17 cellular contexts compared by ENCODE assay signal in the genomic region with DNA sequence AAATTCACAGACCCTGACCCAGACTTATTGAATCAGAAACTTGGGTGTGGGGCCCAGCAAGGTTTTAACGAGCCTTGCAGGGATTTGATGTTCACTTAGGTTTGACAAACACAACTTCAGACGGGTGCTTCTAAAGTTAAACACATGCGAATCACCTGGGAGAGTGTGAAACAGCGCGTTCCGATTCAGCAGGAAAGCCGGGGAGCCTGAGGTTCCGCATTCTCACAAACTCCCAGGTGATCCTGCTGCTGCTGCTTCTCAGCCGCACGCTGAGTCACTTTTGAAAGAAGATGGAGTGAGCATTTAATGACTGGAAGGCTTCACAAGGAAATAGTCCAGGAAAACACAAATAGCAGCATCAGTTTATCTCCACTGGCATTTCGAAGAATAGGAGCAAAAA. TPM values are rescaled to one million over a fixed set of nuclear protein-coding genes. Genes with fewer than 3 reads are reported as not detected.
DNase-seq lines count a peak whose midpoint lies in the region; ATAC-seq, FAIRE-seq and TF ChIP-seq lines count a peak whose summit lies in the region.
"Had no signal": no experiment of that assay in that cellular context is flagged by ENCODE, and none has a peak within 500 bp of the region (broad histone marks: within the 10 kb centered on the region; RNA-seq: fewer than 3 reads in every experiment).

No MANE protein-coding gene starts in this region.

- H3K27me3 Mint-ChIP-seq in GM23338 (ENCODE audit: insufficient read depth, low read depth, poor library complexity) (peaks cover 6% of the 10 kb centered on the region), endodermal cell (ENCODE audit: insufficient read depth) (peaks cover 9% of the 10 kb centered on the region)

- TF ChIP-seq CTCF in GM23338 (conservative IDR thresholded peaks at IDR 0.05; ENCODE audit: low read depth in 2 of 2) (no peak), MM.1S (IDR thresholded peaks at IDR 0.05; ENCODE audit: low read length) (no peak), endodermal cell (conservative IDR thresholded peaks at IDR 0.05) (no peak)

- ATAC-seq in GM23338, result peak; percentile 36; the same call in 1 of the 3 replicates
- ATAC-seq: K562 had no signal

- no peaks in the 10 kb centered on the region for H3K27me3 ChIP-seq in GM23338 (ENCODE audit: insufficient read depth)
- no peaks in the 10 kb centered on the region for H3K27me3 ChIP-seq in MM.1S (replicated peaks; ENCODE audit: insufficient read depth, low read length)
- no peaks in the 10 kb centered on the region for H3K27me3 ChIP-seq in endodermal cell (ENCODE audit: control insufficient read depth, insufficient read depth, low read length, poor library complexity, severe bottlenecking)
- H3K27me3 ChIP-seq: Peyer's patch, SJSA1 had no signal

- no peak for TF ChIP-seq POLR2A in GM12891 (IDR thresholded peaks at IDR 0.05; ENCODE audit: low read depth, low read length)

- no peaks in the 10 kb centered on the region for H3K4me1 ChIP-seq in GM23338 (ENCODE audit: insufficient read depth)
- H3K4me1 ChIP-seq in MM.1S (ENCODE audit: low read length), result peaks cover 32% of the 10 kb centered on the region
- H3K4me1 ChIP-seq in endodermal cell (ENCODE audit: control insufficient read depth, insufficient read depth, low read length), result peaks cover 8% of the 10 kb centered on the region
- H3K4me1 ChIP-seq: BE2C, Peyer's patch, SJSA1 had no signal

- H3K79me2 ChIP-seq in GM23338 (replicated peaks; ENCODE audit: insufficient read depth) (no peaks in the 10 kb centered on the region), MM.1S (ENCODE audit: low read length) (no peaks in the 10 kb centered on the region)

- H3K9me2 ChIP-seq in GM23338 (ENCODE audit: insufficient read depth) (no peaks in the 10 kb centered on the region), MM.1S (replicated peaks; ENCODE audit: insufficient read depth, low read length) (no peaks in the 10 kb centered on the region)

- H3K4me3 Mint-ChIP-seq in GM23338, result no peak overlapping the region
- H3K4me3 Mint-ChIP-seq in endodermal cell, result no peak overlapping the region

- H3K36me3 ChIP-seq in GM23338 (ENCODE audit: insufficient read depth) (no peaks in the 10 kb centered on the region), MM.1S (replicated peaks; ENCODE audit: insufficient read depth, low read length) (no peaks in the 10 kb centered on the region), endodermal cell (ENCODE audit: control insufficient read depth, insufficient read depth, low read length) (peaks cover 4% of the 10 kb centered on the region)
- H3K36me3 ChIP-seq: BE2C, Peyer's patch, SJSA1 had no signal

- H2AFZ ChIP-seq in GM23338 (no peak overlapping the region), MM.1S (ENCODE audit: low read length) (no peak overlapping the region)

- no peak overlapping the region for H3K27ac ChIP-seq in GM23338 (ENCODE audit: low read depth)
- H3K27ac ChIP-seq in MM.1S (ENCODE audit: low read length), result peak overlapping the region; percentile 42; the same call in 1 of the 2 replicates
- H3K27ac ChIP-seq in endodermal cell (ENCODE audit: low read depth, low read length), result no peak overlapping the region
- H3K27ac ChIP-seq: Peyer's patch, SJSA1 had no signal

- FAIRE-seq in GM12891 (lab: Jason Lieb, UNC), result no peak
- FAIRE-seq: H54, K562 had no signal

- H3F3A ChIP-seq in GM23338 (replicated peaks; ENCODE audit: low read depth) (no peaks in the 10 kb centered on the region), MM.1S (ENCODE audit: insufficient read depth, low read length) (no peaks in the 10 kb centered on the region; the same call in 1 of the 2 replicates)

- no peak overlapping the region for H3K4me3 ChIP-seq in GM23338
- no peak overlapping the region for H3K4me3 ChIP-seq in MM.1S (ENCODE audit: low read length)
- no peak overlapping the region for H3K4me3 ChIP-seq in endodermal cell (ENCODE audit: low read length)
- H3K4me3 ChIP-seq: K562, Peyer's patch, SJSA1 had no signal

- H3K9me3 Mint-ChIP-seq in GM23338, result peaks cover 7% of the 10 kb centered on the region
- peaks cover 27% of the 10 kb centered on the region for H3K9me3 Mint-ChIP-seq in endodermal cell

- DNase-seq in GM23338 (ENCODE audit: low spot score), result no peak
- DNase-seq in MM.1S, result no peak
- peak; percentile 77 for DNase-seq in endodermal cell
- DNase-seq in kidney tubule cell (ENCODE audit: low spot score), result peak; percentile 13
- DNase-seq in effector CD4-positive, alpha-beta T cell, result no peak
- no peak for DNase-seq in GM12891 (ENCODE audit: insufficient read length, low spot score)
- no peak for DNase-seq in cerebellar nuclear complex (lab: John Stamatoyannopoulos, UW)
- DNase-seq: BE2C, NCI-H1105, NCI-H146, NCI-H2029, NCI-H226, NCI-H748 treated with DMSO at 0.1 percent for 48 hours, Peyer's patch had no signal

- 77 to 87% methylated on average over 9 to 11 of the region's 11 CpGs for WGBS in endodermal cell (ENCODE audit: insufficient coverage in 1 of 2, insufficient read length in 1 of 2), 2 experiments

- H3K4me2 ChIP-seq in GM23338, result no peak overlapping the region
- peak overlapping the region; percentile 36; the same call in 1 of the 2 replicates for H3K4me2 ChIP-seq in MM.1S (ENCODE audit: low read depth, low read length)

- no peak overlapping the region for H3K9ac ChIP-seq in MM.1S (ENCODE audit: low read length)
- H3K9ac ChIP-seq in endodermal cell (ENCODE audit: extremely low read depth, low read length, poor library complexity, severe bottlenecking), result no peak overlapping the region

- H4K20me1 ChIP-seq in GM23338 (replicated peaks; ENCODE audit: insufficient read depth), result peaks cover 4% of the 10 kb centered on the region; the same call in 1 of the 2 replicates
- H4K20me1 ChIP-seq in MM.1S (ENCODE audit: insufficient read depth, low read length), result no peaks in the 10 kb centered on the region

- no peaks in the 10 kb centered on the region for H3K9me3 ChIP-seq in MM.1S (replicated peaks; ENCODE audit: insufficient read depth, low read length)
- H3K9me3 ChIP-seq in endodermal cell (ENCODE audit: control insufficient read depth, low read length), result peaks cover 19% of the 10 kb centered on the region
- H3K9me3 ChIP-seq: BE2C, Peyer's patch, SJSA1 had no signal

- H3K36me3 Mint-ChIP-seq in GM23338 (ENCODE audit: low read depth), result peaks cover 9% of the 10 kb centered on the region
- H3K36me3 Mint-ChIP-seq in endodermal cell (ENCODE audit: low read depth), result peaks cover 6% of the 10 kb centered on the region

- peaks cover 5% of the 10 kb centered on the region; the same call in 2 of the 3 replicates for H3K4me1 Mint-ChIP-seq in GM23338
- H3K4me1 Mint-ChIP-seq in endodermal cell, result peaks cover 35% of the 10 kb centered on the region

- H3K27ac Mint-ChIP-seq in GM23338, result no peak overlapping the region
- H3K27ac Mint-ChIP-seq in endodermal cell, result no peak overlapping the region

TF ChIP-seq in GM23338, 12 proteins besides CTCF, POLR2A, EP300 and RAD21 (continues in another document):
- TF ChIP-seq JUNB (IDR thresholded peaks at IDR 0.05; ENCODE audit: unreplicated experiment), result no peak
- TF ChIP-seq, protein P1, sequence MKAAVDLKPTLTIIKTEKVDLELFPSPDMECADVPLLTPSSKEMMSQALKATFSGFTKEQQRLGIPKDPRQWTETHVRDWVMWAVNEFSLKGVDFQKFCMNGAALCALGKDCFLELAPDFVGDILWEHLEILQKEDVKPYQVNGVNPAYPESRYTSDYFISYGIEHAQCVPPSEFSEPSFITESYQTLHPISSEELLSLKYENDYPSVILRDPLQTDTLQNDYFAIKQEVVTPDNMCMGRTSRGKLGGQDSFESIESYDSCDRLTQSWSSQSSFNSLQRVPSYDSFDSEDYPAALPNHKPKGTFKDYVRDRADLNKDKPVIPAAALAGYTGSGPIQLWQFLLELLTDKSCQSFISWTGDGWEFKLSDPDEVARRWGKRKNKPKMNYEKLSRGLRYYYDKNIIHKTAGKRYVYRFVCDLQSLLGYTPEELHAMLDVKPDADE (IDR thresholded peaks at IDR 0.05), result no peak
- no peak for TF ChIP-seq EZH2phosphoT487 (IDR thresholded peaks at IDR 0.05; ENCODE audit: unreplicated experiment)
- no peak for TF ChIP-seq EZH2 (IDR thresholded peaks at IDR 0.05; ENCODE audit: low read depth, unreplicated experiment)
- no peak for TF ChIP-seq ZNF114 (CRISPR knock-in tag; IDR thresholded peaks at IDR 0.05)
- TF ChIP-seq NANOG (IDR thresholded peaks at IDR 0.05; ENCODE audit: borderline replicate concordance), result no peak
- no peak for TF ChIP-seq CREB1 (CRISPR knock-in tag; IDR thresholded peaks at IDR 0.05; ENCODE audit: low read depth)
- no peak for TF ChIP-seq ZNF331 (CRISPR knock-in tag; IDR thresholded peaks at IDR 0.05; ENCODE audit: low read depth)

TF ChIP-seq in GM12891, 5 proteins besides CTCF, POLR2A, EP300 and RAD21:
- TF ChIP-seq SPI1 (IDR thresholded peaks at IDR 0.05; ENCODE audit: low read depth, low read length) (no peak), POLR2AphosphoS5 (IDR thresholded peaks at IDR 0.05; ENCODE audit: low read depth, low read length) (no peak), PAX5 (IDR thresholded peaks at IDR 0.05; ENCODE audit: insufficient read depth, low read length, severe bottlenecking) (no peak), TAF1 (IDR thresholded peaks at IDR 0.05; ENCODE audit: low read depth, low read length) (no peak), POU2F2 (IDR thresholded peaks at IDR 0.05; ENCODE audit: low read depth, low read length) (no peak)

RNA-seq across cellular contexts. Expression of a gene that starts 44.2 kb away (rescaled TPM):
- total RNA-seq in GM23338 (2014; rRNA removed; shearing (Covaris generic)), result 95.7 and 103 TPM in 2 replicates
- polyA plus RNA-seq in GM23338 (2016; fragmentation: Nextera tagmentation; extraction: Ambion mirVana), result 58.4 and 66.0 TPM in 2 replicates
- 100 to 1,000 TPM; 136 to 298 TPM for total RNA-seq in endodermal cell
- 70.7 TPM for polyA plus RNA-seq in endodermal cell (2013, experiment 1 of 2)
- polyA plus RNA-seq in endodermal cell (2013, experiment 2 of 2), result 52.5 TPM
- 37.9 TPM for polyA plus RNA-seq in GM12891 (2012; ENCODE audit: low read depth, missing spikeins)

Comparison
In these comparisons a context has a peak if more than half of its experiments do, and no peak if none do; other contexts are left out.
1. DNase-seq: peak in endodermal cell (single experiment) and kidney tubule cell (single experiment); none in GM23338 (single experiment), MM.1S (single experiment), effector CD4-positive, alpha-beta T cell (single experiment), GM12891 (single experiment) and cerebellar nuclear complex (0 of 2).